Comparison of ENCODE assay signal across 13 cellular contexts in the genomic region with DNA sequence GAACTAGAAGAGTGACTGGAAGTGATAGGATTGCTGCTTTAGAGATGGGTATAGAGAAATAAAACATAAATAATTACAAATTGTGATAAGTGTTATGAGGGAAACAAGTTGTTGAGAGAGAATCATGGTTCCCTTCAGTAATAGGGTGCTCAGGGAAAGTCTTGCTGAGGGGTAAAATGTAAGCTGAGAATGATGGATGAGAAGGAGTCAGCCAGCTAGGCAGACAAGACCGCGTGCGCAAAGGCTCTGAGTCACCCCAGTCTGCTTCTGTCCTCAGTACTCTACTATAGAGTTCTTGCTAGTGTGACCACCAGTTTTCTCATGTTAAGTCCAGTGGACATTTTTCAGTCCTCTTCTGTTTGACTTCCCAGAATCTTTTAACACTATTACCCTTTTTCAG. TPM values are rescaled to one million over a fixed set of nuclear protein-coding genes. Genes with fewer than 3 reads are reported as not detected.
DNase-seq lines count a peak whose midpoint lies in the region; ATAC-seq and TF ChIP-seq lines count a peak whose summit lies in the region.
"Had no signal": no experiment of that assay in that cellular context is flagged by ENCODE, and none has a peak within 500 bp of the region (broad histone marks: within the 10 kb centered on the region; RNA-seq: fewer than 3 reads in every experiment).

No MANE protein-coding gene starts in this region.

- H3K36me3 ChIP-seq in H7 (replicated peaks; ENCODE audit: control insufficient read depth, insufficient read depth, low read length), result no peaks in the 10 kb centered on the region

- no peak overlapping the region for H3K4me3 ChIP-seq in astrocyte of the spinal cord (ENCODE audit: low read depth, low read length)
- no peak overlapping the region for H3K4me3 ChIP-seq in skeletal muscle cell (ENCODE audit: low read depth, low read length)
- H3K4me3 ChIP-seq in H7 (ENCODE audit: insufficient read depth, low read depth, low read length), result no peak overlapping the region

- DNase-seq in activated CD8-positive, alpha-beta T cell treated with anti-CD3 and anti-CD28 coated beads for 36 hours, result peak; percentile 54
- DNase-seq in activated CD8-positive, alpha-beta T cell treated with anti-CD3 and anti-CD28 coated beads, Interleukin-2, amount 10 ng/mL, durations not matched to agents 7 days and 5 days, result no peak
- peak; percentile 72 for DNase-seq in M059J (ENCODE audit: low read depth)
- DNase-seq in astrocyte of the spinal cord (ENCODE audit: low read depth, low spot score), result peak; percentile 78
- peak; percentile 25 for DNase-seq in skeletal muscle cell (ENCODE audit: low read depth)
- no peak for DNase-seq in activated effector memory CD4-positive, alpha-beta T cell treated with Interleukin-2 at 50 U/mL for 16 hours
- DNase-seq in H7, result no peak
- no peak for DNase-seq in SKM-1 (lab: John Stamatoyannopoulos, UW; ENCODE audit: unreplicated experiment)
- DNase-seq: anterior cingulate cortex, NCI-H526 treated with DMSO at 0.1 percent for 48 hours, SW 1271 had no signal

- H3K9me3 Mint-ChIP-seq in activated CD8-positive, alpha-beta T cell treated with anti-CD3 and anti-CD28 coated beads for 36 hours, result no peaks in the 10 kb centered on the region
- H3K9me3 Mint-ChIP-seq in activated CD8-positive, alpha-beta T cell treated with anti-CD3 and anti-CD28 coated beads, Interleukin-2, amount 10 ng/mL, durations not matched to agents 7 days and 5 days (ENCODE audit: insufficient read depth), result no peaks in the 10 kb centered on the region
- H3K9me3 Mint-ChIP-seq: stimulated activated naive CD8-positive, alpha-beta T cell treated with anti-CD3 and anti-CD28 coated beads, Interleukin-15, amount 100 ng/mL, for 72 hours had no signal

- CTCF ChIA-PET in activated CD8-positive, alpha-beta T cell treated with anti-CD3 and anti-CD28 coated beads for 36 hours (lab: Charles Lee), result no interaction called here
- CTCF ChIA-PET in activated CD8-positive, alpha-beta T cell treated with anti-CD3 and anti-CD28 coated beads, Interleukin-2, amount 10 ng/mL, durations not matched to agents 7 days and 5 days (lab: Charles Lee), result no interaction called here

- H3K4me1 Mint-ChIP-seq in activated CD8-positive, alpha-beta T cell treated with anti-CD3 and anti-CD28 coated beads for 36 hours (ENCODE audit: low read depth), result peaks cover 32% of the 10 kb centered on the region
- H3K4me1 Mint-ChIP-seq in activated CD8-positive, alpha-beta T cell treated with anti-CD3 and anti-CD28 coated beads, Interleukin-2, amount 10 ng/mL, durations not matched to agents 7 days and 5 days (ENCODE audit: low read depth), result peaks cover 24% of the 10 kb centered on the region

- in situ Hi-C loops in astrocyte of the spinal cord (cut with HindIII; ENCODE audit: low sequenced_read_pairs), result no loop called here

- TF ChIP-seq CTCF in activated CD8-positive, alpha-beta T cell treated with anti-CD3 and anti-CD28 coated beads for 36 hours (IDR thresholded peaks at IDR 0.05), result no peak
- no peak for TF ChIP-seq CTCF in astrocyte of the spinal cord (IDR thresholded peaks at IDR 0.05; ENCODE audit: low read depth, low read length)

- peak; percentile 21 for ATAC-seq in activated CD8-positive, alpha-beta T cell treated with anti-CD3 and anti-CD28 coated beads for 36 hours
- ATAC-seq in activated CD8-positive, alpha-beta T cell treated with anti-CD3 and anti-CD28 coated beads, Interleukin-2, amount 10 ng/mL, durations not matched to agents 7 days and 5 days, result no peak
- ATAC-seq: HCT116; stimulated activated naive CD8-positive, alpha-beta T cell treated with anti-CD3 and anti-CD28 coated beads, Interleukin-15, amount 100 ng/mL, for 72 hours had no signal

- intact Hi-C loops in activated CD8-positive, alpha-beta T cell treated with anti-CD3 and anti-CD28 coated beads for 36 hours (cut with micrococcal nuclease), result no loop called here

- H3K27ac Mint-ChIP-seq in activated CD8-positive, alpha-beta T cell treated with anti-CD3 and anti-CD28 coated beads for 36 hours, result no peak overlapping the region
- H3K27ac Mint-ChIP-seq in activated CD8-positive, alpha-beta T cell treated with anti-CD3 and anti-CD28 coated beads, Interleukin-2, amount 10 ng/mL, durations not matched to agents 7 days and 5 days, result no peak overlapping the region
- H3K27ac Mint-ChIP-seq: stimulated activated naive CD8-positive, alpha-beta T cell treated with anti-CD3 and anti-CD28 coated beads, Interleukin-15, amount 100 ng/mL, for 72 hours had no signal

- H3K27me3 Mint-ChIP-seq in activated CD8-positive, alpha-beta T cell treated with anti-CD3 and anti-CD28 coated beads for 36 hours, result no peaks in the 10 kb centered on the region
- no peaks in the 10 kb centered on the region for H3K27me3 Mint-ChIP-seq in activated CD8-positive, alpha-beta T cell treated with anti-CD3 and anti-CD28 coated beads, Interleukin-2, amount 10 ng/mL, durations not matched to agents 7 days and 5 days (ENCODE audit: low read depth)
- H3K27me3 Mint-ChIP-seq: stimulated activated naive CD8-positive, alpha-beta T cell treated with anti-CD3 and anti-CD28 coated beads, Interleukin-15, amount 100 ng/mL, for 72 hours had no signal

- no peak overlapping the region for H3K4me3 Mint-ChIP-seq in activated CD8-positive, alpha-beta T cell treated with anti-CD3 and anti-CD28 coated beads for 36 hours
- H3K4me3 Mint-ChIP-seq in activated CD8-positive, alpha-beta T cell treated with anti-CD3 and anti-CD28 coated beads, Interleukin-2, amount 10 ng/mL, durations not matched to agents 7 days and 5 days, result no peak overlapping the region
- H3K4me3 Mint-ChIP-seq: stimulated activated naive CD8-positive, alpha-beta T cell treated with anti-CD3 and anti-CD28 coated beads, Interleukin-15, amount 100 ng/mL, for 72 hours had no signal

- peaks cover 3% of the 10 kb centered on the region for H3K36me3 Mint-ChIP-seq in activated CD8-positive, alpha-beta T cell treated with anti-CD3 and anti-CD28 coated beads for 36 hours (ENCODE audit: low read depth)
- H3K36me3 Mint-ChIP-seq in activated CD8-positive, alpha-beta T cell treated with anti-CD3 and anti-CD28 coated beads, Interleukin-2, amount 10 ng/mL, durations not matched to agents 7 days and 5 days (ENCODE audit: low read depth), result peaks cover 14% of the 10 kb centered on the region

- POLR2A ChIA-PET in activated CD8-positive, alpha-beta T cell treated with anti-CD3 and anti-CD28 coated beads for 36 hours (lab: Charles Lee), result no interaction called here
- POLR2A ChIA-PET in activated CD8-positive, alpha-beta T cell treated with anti-CD3 and anti-CD28 coated beads, Interleukin-2, amount 10 ng/mL, durations not matched to agents 7 days and 5 days (lab: Charles Lee), result no interaction called here

- H3K27me3 ChIP-seq in H7 (ENCODE audit: control insufficient read depth, insufficient read depth, low read length), result no peaks in the 10 kb centered on the region

RNA-seq across cellular contexts. Expression of gene PCCA, which starts 39.5 kb away (rescaled TPM):
- total RNA-seq in activated CD8-positive, alpha-beta T cell treated with anti-CD3 and anti-CD28 coated beads for 36 hours, result 1 to 10 TPM; 8.4 to 9.2 TPM
- 10 to 100 TPM; 11.4 to 12.2 TPM for total RNA-seq in activated CD8-positive, alpha-beta T cell treated with anti-CD3 and anti-CD28 coated beads, Interleukin-2, amount 10 ng/mL, durations not matched to agents 7 days and 5 days
- total RNA-seq in M059J (2014; rRNA removed; shearing (Covaris generic)), result 10.0 and 10.6 TPM in 2 replicates
- 23.9 and 45.8 TPM in 2 replicates for total RNA-seq in H7 (2014; rRNA removed; shearing (Covaris generic))

Comparison
In these comparisons a context has a peak if more than half of its experiments do, and no peak if none do; other contexts are left out.
1. DNase-seq: peak in activated CD8-positive, alpha-beta T cell treated with anti-CD3 and anti-CD28 coated beads for 36 hours (single experiment), M059J (single experiment), astrocyte of the spinal cord (single experiment) and skeletal muscle cell (single experiment); none in activated CD8-positive, alpha-beta T cell treated with anti-CD3 and anti-CD28 coated beads, Interleukin-2, amount 10 ng/mL, durations not matched to agents 7 days and 5 days (single experiment), activated effector memory CD4-positive, alpha-beta T cell treated with Interleukin-2 at 50 U/mL for 16 hours (single experiment), H7 (single experiment) and SKM-1 (single experiment).